17 cellular contexts compared by ENCODE assay signal in the genomic region with DNA sequence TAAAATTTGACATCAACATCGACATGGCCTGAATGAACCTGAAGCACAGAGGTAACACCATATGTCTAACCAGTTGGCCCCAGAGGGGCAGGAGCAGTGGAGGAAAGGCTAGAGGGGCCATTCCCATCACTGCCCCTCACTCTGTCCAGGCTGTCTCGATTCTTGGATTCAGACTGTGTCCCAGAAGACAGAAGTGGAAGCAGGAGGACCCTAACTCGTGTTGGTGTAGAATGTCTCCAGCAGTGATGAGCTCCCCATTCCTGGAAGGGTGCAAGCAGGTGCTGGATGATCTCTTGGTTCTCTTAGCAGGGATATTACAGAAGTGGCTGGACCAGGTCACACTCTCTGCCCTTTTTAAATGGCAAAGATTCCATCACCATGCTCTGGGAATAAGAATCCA. TPM values are rescaled to one million over a fixed set of nuclear protein-coding genes. Genes with fewer than 3 reads are reported as not detected.
DNase-seq lines count a peak whose midpoint lies in the region; ATAC-seq and TF ChIP-seq lines count a peak whose summit lies in the region.
"Had no signal": no experiment of that assay in that cellular context is flagged by ENCODE, and none has a peak within 500 bp of the region (broad histone marks: within the 10 kb centered on the region; RNA-seq: fewer than 3 reads in every experiment).

No MANE protein-coding gene starts in this region.

- H3K9ac ChIP-seq in BLaER1 treated with 17β-estradiol and CSF1 and Interleukin-3, amounts not matched to agents 10 nM and 100 nM, result no peak overlapping the region
- H3K9ac ChIP-seq in Loucy (ENCODE audit: low read depth, low read length, poor library complexity, severe bottlenecking) (peak overlapping the region; percentile 10), endodermal cell (ENCODE audit: extremely low read depth, low read length, poor library complexity, severe bottlenecking) (no peak overlapping the region), GM23248 (no peak overlapping the region)

- no peaks in the 10 kb centered on the region for H3K27me3 ChIP-seq in BLaER1 treated with 17β-estradiol and CSF1 and Interleukin-3, amounts not matched to agents 10 nM and 100 nM
- H3K27me3 ChIP-seq in Loucy (ENCODE audit: insufficient read depth, low read length, poor library complexity, severe bottlenecking) (no peaks in the 10 kb centered on the region), endodermal cell (ENCODE audit: control insufficient read depth, insufficient read depth, low read length, poor library complexity, severe bottlenecking) (no peaks in the 10 kb centered on the region), GM23248 (replicated peaks; ENCODE audit: insufficient read depth) (peaks cover 26% of the 10 kb centered on the region)
- H3K27me3 ChIP-seq: BE2C had no signal

- no peak overlapping the region for H3K27ac Mint-ChIP-seq in endodermal cell
- H3K27ac Mint-ChIP-seq: CD14-positive monocyte, IgD-negative memory B cell had no signal

- 86% methylated on average over 1 to 3 of the region's 3 CpGs for WGBS in endodermal cell (ENCODE audit: insufficient coverage in 1 of 2, insufficient read length in 1 of 2), 2 experiments
- 12 to 13% methylated on average over 3 of the region's 3 CpGs for WGBS in GM23248 (ENCODE audit: low coverage in 1 of 2, low lambda C conversion rate in 2 of 2, missing lambda C conversion rate in 2 of 2), 2 experiments

- H3K4me2 ChIP-seq in BLaER1 treated with 17β-estradiol and CSF1 and Interleukin-3, amounts not matched to agents 10 nM and 100 nM, result peak overlapping the region in 6 of 11 experiments; percentile 1 to 47 (median 24); a peak in 8 of 22 replicates
- peak overlapping the region; percentile 55 for H3K4me2 ChIP-seq in Loucy (ENCODE audit: low read depth, low read length, poor library complexity, severe bottlenecking)
- H3K4me2 ChIP-seq in GM23248 (ENCODE audit: unreplicated experiment), result no peak overlapping the region

- no peaks in the 10 kb centered on the region for H3K36me3 ChIP-seq in BLaER1 treated with 17β-estradiol and CSF1 and Interleukin-3, amounts not matched to agents 10 nM and 100 nM
- no peaks in the 10 kb centered on the region for H3K36me3 ChIP-seq in Loucy (ENCODE audit: insufficient read depth, low read length)
- H3K36me3 ChIP-seq in endodermal cell (ENCODE audit: control insufficient read depth, insufficient read depth, low read length), result no peaks in the 10 kb centered on the region
- H3K36me3 ChIP-seq in GM23248 (ENCODE audit: low read depth), result no peaks in the 10 kb centered on the region
- H3K36me3 ChIP-seq: BE2C, HAP-1 had no signal

- no peaks in the 10 kb centered on the region for H3K9me3 Mint-ChIP-seq in endodermal cell

- H3K36me3 Mint-ChIP-seq in endodermal cell (ENCODE audit: low read depth), result no peaks in the 10 kb centered on the region
- H3K36me3 Mint-ChIP-seq: CD14-positive monocyte; CD4-positive, alpha-beta memory T cell had no signal

- no peaks in the 10 kb centered on the region for H3K4me1 Mint-ChIP-seq in endodermal cell
- H3K4me1 Mint-ChIP-seq: CD14-positive monocyte had no signal

- DNase-seq in endodermal cell (peak; percentile 16), posterior vena cava (ENCODE audit: low spot score) (peak; percentile 12), KG1 (lab: John Stamatoyannopoulos, UW) (no peak), GM23248 (no peak)
- DNase-seq: ACHN; BE2C; CD4-positive, alpha-beta memory T cell; DMS79 treated with DMSO at 0.1 percent for 48 hours; GF-D8; KBM-7 had no signal

- in situ Hi-C loops in GM23248 (cut with MboI), result no loop called here

- H3K79me2 ChIP-seq in Loucy (ENCODE audit: insufficient read depth, low read length) (no peaks in the 10 kb centered on the region), GM23248 (ENCODE audit: insufficient read depth) (no peaks in the 10 kb centered on the region)

- no peak for ATAC-seq in HG02970 (IDR thresholded peaks at IDR 0.05; ENCODE audit: low FRiP score, unreplicated experiment)
- ATAC-seq: HepG2 had no signal

- H3F3A ChIP-seq in Loucy (ENCODE audit: low read depth), result no peaks in the 10 kb centered on the region
- no peaks in the 10 kb centered on the region for H3F3A ChIP-seq in GM23248 (ENCODE audit: insufficient read depth)

- H3K4me1 ChIP-seq in BLaER1 treated with 17β-estradiol and CSF1 and Interleukin-3, amounts not matched to agents 10 nM and 100 nM, result peaks cover 0 to 16% (median 8%) of the 10 kb centered on the region in 10 experiments; a peak in 11 of 20 replicates
- peaks cover 24% of the 10 kb centered on the region for H3K4me1 ChIP-seq in Loucy (ENCODE audit: insufficient read depth, low read length, poor library complexity, severe bottlenecking)
- no peaks in the 10 kb centered on the region for H3K4me1 ChIP-seq in endodermal cell (ENCODE audit: control insufficient read depth, insufficient read depth, low read length)
- no peaks in the 10 kb centered on the region for H3K4me1 ChIP-seq in GM23248 (ENCODE audit: insufficient read depth)
- H3K4me1 ChIP-seq: BE2C, HAP-1 had no signal

- no peak overlapping the region for H3K4me3 Mint-ChIP-seq in endodermal cell
- H3K4me3 Mint-ChIP-seq: CD4-positive, alpha-beta memory T cell; IgD-negative memory B cell had no signal

- no peaks in the 10 kb centered on the region for H3K9me2 ChIP-seq in Loucy (replicated peaks; ENCODE audit: low read depth, low read length)
- H3K9me2 ChIP-seq in GM23248 (ENCODE audit: insufficient read depth), result no peaks in the 10 kb centered on the region

- no peaks in the 10 kb centered on the region for H3K9me3 ChIP-seq in BLaER1 treated with 17β-estradiol and CSF1 and Interleukin-3, amounts not matched to agents 10 nM and 100 nM (replicated peaks in 1 of 11)
- H3K9me3 ChIP-seq in Loucy (ENCODE audit: insufficient read depth, low read depth, low read length), result no peaks in the 10 kb centered on the region
- H3K9me3 ChIP-seq in endodermal cell (ENCODE audit: control insufficient read depth, low read length), result no peaks in the 10 kb centered on the region
- H3K9me3 ChIP-seq in GM23248 (ENCODE audit: low read depth), result no peaks in the 10 kb centered on the region
- H3K9me3 ChIP-seq: BE2C, HAP-1 had no signal

- no peak overlapping the region for H3K27ac ChIP-seq in BLaER1 treated with 17β-estradiol and CSF1 and Interleukin-3, amounts not matched to agents 10 nM and 100 nM
- H3K27ac ChIP-seq in endodermal cell (ENCODE audit: low read depth, low read length) (no peak overlapping the region), GM23248 (no peak overlapping the region)

- H4K20me1 ChIP-seq in BLaER1 treated with 17β-estradiol and CSF1 and Interleukin-3, amounts not matched to agents 10 nM and 100 nM, result peaks cover 0 to 8% (median 0%) of the 10 kb centered on the region in 11 experiments; a peak in 2 of 22 replicates
- H4K20me1 ChIP-seq in Loucy (ENCODE audit: insufficient read depth, low read length, poor library complexity, severe bottlenecking) (no peaks in the 10 kb centered on the region), GM23248 (ENCODE audit: insufficient read depth) (no peaks in the 10 kb centered on the region)

- intact Hi-C loops in posterior vena cava (cut with DNase I), result no loop called here

- no peaks in the 10 kb centered on the region for H3K27me3 Mint-ChIP-seq in endodermal cell (ENCODE audit: insufficient read depth)

- no peak overlapping the region for H3K4me3 ChIP-seq in BLaER1 treated with 17β-estradiol and CSF1 and Interleukin-3, amounts not matched to agents 10 nM and 100 nM
- H3K4me3 ChIP-seq in Loucy (ENCODE audit: low read length, poor library complexity, severe bottlenecking) (peak overlapping the region; percentile 33), endodermal cell (ENCODE audit: low read length) (no peak overlapping the region), GM23248 (no peak overlapping the region)
- H3K4me3 ChIP-seq: HAP-1 had no signal

- no peak for TF ChIP-seq CTCF in Loucy (conservative IDR thresholded peaks at IDR 0.05; ENCODE audit: low read length)
- TF ChIP-seq CTCF in endodermal cell (conservative IDR thresholded peaks at IDR 0.05), result no peak

- H2AFZ ChIP-seq in Loucy (ENCODE audit: low read length) (no peak overlapping the region), GM23248 (no peak overlapping the region)

RNA-seq across cellular contexts. Expression of a gene that starts 59.8 kb away (rescaled TPM):
- total RNA-seq in endodermal cell (10 to 100 TPM; 22.7 to 24.5 TPM), posterior vena cava (10 to 100 TPM; 53.5 to 60.7 TPM)
- 39.0 TPM for polyA plus RNA-seq in endodermal cell (2013, experiment 1 of 2)
- polyA plus RNA-seq in endodermal cell (2013, experiment 2 of 2), result 38.9 TPM
- total RNA-seq in GM23248 (2014; rRNA removed; shearing (Covaris generic)), result 21.2 and 21.6 TPM in 2 replicates
- 5.1 and 5.2 TPM in 2 replicates for polyA plus RNA-seq in GM23248 (2016; fragmentation: Nextera tagmentation; extraction: Ambion mirVana)

Comparison
In these comparisons a context has a peak if more than half of its experiments do, and no peak if none do; other contexts are left out.
1. DNase-seq: peak in endodermal cell (single experiment) and posterior vena cava (single experiment); none in KG1 (single experiment) and GM23248 (single experiment).